Comparison of ENCODE assay signal across 11 cellular contexts in the genomic region with DNA sequence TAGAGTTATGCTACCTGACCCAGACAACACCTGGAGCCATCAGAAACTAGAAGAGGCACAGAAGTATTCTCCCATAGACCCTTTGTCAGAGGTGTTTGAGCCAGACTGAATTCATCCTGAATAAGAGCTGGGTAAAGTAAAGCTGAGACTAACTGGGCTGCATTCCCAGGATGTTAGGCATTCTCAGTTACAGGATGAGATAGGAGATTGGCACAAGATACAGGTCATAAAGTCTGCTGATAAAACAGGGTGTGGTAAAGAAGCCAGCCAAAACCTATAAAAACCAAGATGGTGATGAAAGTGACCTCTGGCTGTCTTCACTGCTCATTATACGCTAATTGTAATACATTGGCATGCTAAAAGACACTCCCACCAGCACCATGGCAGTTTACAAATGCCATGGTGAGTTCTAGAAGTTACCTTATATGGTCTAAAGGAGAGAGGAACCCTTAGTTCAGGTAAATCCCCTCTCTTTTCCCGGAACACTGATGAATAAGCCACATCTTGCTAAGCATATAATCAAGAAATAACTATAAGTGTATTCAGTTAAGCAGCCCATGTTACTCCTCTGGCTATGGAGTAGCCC.
"Had no signal": no experiment of that assay in that cellular context is flagged by ENCODE, and none has a peak within 500 bp of the region (broad histone marks: within the 10 kb centered on the region; RNA-seq: fewer than 3 reads in every experiment).

No MANE protein-coding gene starts in this region.

- H3K9me3 ChIP-seq: adrenal gland had no signal

- H3K27me3 ChIP-seq: adrenal gland had no signal

- H3K4me3 ChIP-seq: adrenal gland, coronary artery had no signal

- H3K4me1 ChIP-seq: adrenal gland had no signal

- DNase-seq: activated naive CD4-positive, alpha-beta T cell treated with anti-CD3 and anti-CD28 coated beads, Interleukin-2, amount 50 U/mL, for 16 hours; activated T-cell treated with anti-CD3 and anti-CD28 coated beads, Interleukin-2, amount 50 U/mL, for 1 hour; adrenal gland; caudate nucleus; effector memory CD4-positive, alpha-beta T cell; hypothalamus; mammary epithelial cell; nucleus accumbens; right cardiac atrium had no signal

- H3K27ac ChIP-seq: adrenal gland, coronary artery, epithelial cell of prostate had no signal

- H3K36me3 ChIP-seq: adrenal gland had no signal
